In genomic region chr3:128245460-128245859, GRCh38 we compare ENCODE assay signal across 21 cellular contexts.
"Had no signal": no experiment of that assay in that cellular context is flagged by ENCODE, and none has a peak within 500 bp of the region (broad histone marks: within the 10 kb centered on the region; RNA-seq: fewer than 3 reads in every experiment).

No MANE protein-coding gene starts in this region.

- H3K4me3 Mint-ChIP-seq: nephron, neural progenitor cell had no signal

- DNase-seq: heart right ventricle; islet precursor cell; lower lobe of right lung; mammary epithelial cell; mesenchymal stem cell; naive thymus-derived CD8-positive, alpha-beta T cell; pancreas; retina; right cardiac atrium; stimulated activated CD4-positive, alpha-beta T cell treated with anti-CD3 and anti-CD28 coated beads, Interleukin-12 subunit alpha, Interleukin-12 subunit beta, amount 100 ng/mL, for 4 hours; stimulated activated CD4-positive, alpha-beta T cell treated with anti-CD3 and anti-CD28 coated beads, Interleukin-15, amount 100 ng/mL, for 24 hours; stimulated activated CD4-positive, alpha-beta T cell treated with anti-CD3 and anti-CD28 coated beads, Interleukin-2, amount 100 ng/mL, for 24 hours; stimulated activated CD4-positive, alpha-beta T cell treated with anti-CD3 and anti-CD28 coated beads, Interleukin-4, amount 100 ng/mL, for 1 hour; stimulated activated naive CD4-positive, alpha-beta T cell; stomach; testis; thyroid gland; transverse colon had no signal

- H3K27ac Mint-ChIP-seq: neural progenitor cell had no signal

- H3K27me3 Mint-ChIP-seq: naive thymus-derived CD8-positive, alpha-beta T cell had no signal

- ATAC-seq: lower lobe of right lung; naive thymus-derived CD8-positive, alpha-beta T cell; pancreas; right cardiac atrium; sciatic nerve had no signal
